Comparison of ENCODE assay signal across 1 cellular context in genomic region chr19:33176670-33177416, GRCh38.
TF ChIP-seq lines count a peak whose summit lies in the region.

No MANE protein-coding gene starts in this region.

TF ChIP-seq in K562, 482 proteins besides CTCF, POLR2A, EP300 and RAD21 (continued from another document and continues in another):
- TF ChIP-seq TOE1 (IDR thresholded peaks at IDR 0.05; ENCODE audit: borderline replicate concordance) (peak; percentile 38; the same call in 1 of the 2 replicates), TOE1 (CRISPR knock-in tag; IDR thresholded peaks at IDR 0.05; ENCODE audit: borderline replicate concordance, low read depth) (no peak), POLR3A (IDR thresholded peaks at IDR 0.05; ENCODE audit: borderline replicate concordance, extremely low read depth, insufficient read depth, insufficient read length) (peak; percentile 96), HDAC6 (IDR thresholded peaks at IDR 0.05; ENCODE audit: low read depth, low read length) (peak; percentile 86; the same call in 1 of the 2 replicates), PTRF (tag; IDR thresholded peaks at IDR 0.05) (no peak), PTBP1 (IDR thresholded peaks at IDR 0.05; ENCODE audit: low read depth, low read length) (0 out of 2 replicates have a peak, but pooled peaks have one; percentile 66), CSDE1 (IDR thresholded peaks at IDR 0.05) (peak in 1 of 2 experiments; percentile 87; a peak in 2 of 4 replicates), NR2C2 (CRISPR knock-in tag; IDR thresholded peaks at IDR 0.05) (no peak), NR2C2 (tag; IDR thresholded peaks at IDR 0.05) (peak; percentile 81), ATF3 (IDR thresholded peaks at IDR 0.05) (no peak), ATF3 (CRISPR knock-in tag; conservative IDR thresholded peaks at IDR 0.05) (0 out of 2 replicates have a peak, but pooled peaks have one; percentile 56), NBN (IDR thresholded peaks at IDR 0.05; ENCODE audit: low read depth) (peak; percentile 76), PHF8 (IDR thresholded peaks at IDR 0.05; ENCODE audit: borderline replicate concordance, low read length) (peak; percentile 99), DEAF1 (CRISPR knock-in tag; IDR thresholded peaks at IDR 0.05) (no peak), ZNF263 (CRISPR knock-in tag; IDR thresholded peaks at IDR 0.05; ENCODE audit: borderline replicate concordance) (peak; percentile 31; the same call in 1 of the 2 replicates), SREBF2 (CRISPR knock-in tag; IDR thresholded peaks at IDR 0.05) (no peak), ETV6 (IDR thresholded peaks at IDR 0.05; ENCODE audit: borderline replicate concordance in 1 of 2, low read depth in 2 of 2, low read length in 1 of 2) (peak in 1 of 2 experiments; percentile 39; a peak in 1 of 4 replicates), ETV6 (CRISPR knock-in tag; IDR thresholded peaks at IDR 0.05; ENCODE audit: borderline replicate concordance) (no peak), BHLHE40 (IDR thresholded peaks at IDR 0.05; ENCODE audit: low read length) (peak; percentile 34), KLF13 (tag; IDR thresholded peaks at IDR 0.05; ENCODE audit: borderline replicate concordance, low read depth) (peak; percentile 23; the same call in 1 of the 2 replicates), CHCHD3 (CRISPR knock-in tag; IDR thresholded peaks at IDR 0.05) (no peak), ZFX (CRISPR knock-in tag; IDR thresholded peaks at IDR 0.05) (peak; percentile 61), ATF1 (CRISPR knock-in tag; IDR thresholded peaks at IDR 0.05) (no peak), ATF1 (tag; IDR thresholded peaks at IDR 0.05) (peak; percentile 67), DACH1 (IDR thresholded peaks at IDR 0.05; ENCODE audit: partially characterized antibody) (no peak), MYC (IDR thresholded peaks at IDR 0.05; ENCODE audit: low read depth, low read length) (peak; percentile 67), MYC (CRISPR knock-in tag; IDR thresholded peaks at IDR 0.05; ENCODE audit: borderline replicate concordance, low read depth) (no peak), RBM39 (optimal IDR thresholded peaks at IDR 0.05; ENCODE audit: low read depth, low read length) (peak; percentile 73), ZNF398 (CRISPR knock-in tag; IDR thresholded peaks at IDR 0.05) (no peak), NCOA1 (IDR thresholded peaks at IDR 0.05; ENCODE audit: low read depth) (peak; percentile 73; the same call in 1 of the 2 replicates), TRIM28 (IDR thresholded peaks at IDR 0.05) (peak; percentile 50; the same call in 1 of the 2 replicates), ZBTB11 (CRISPR knock-in tag; IDR thresholded peaks at IDR 0.05) (peak in 2 of 3 experiments; percentile 82 to 97; a peak in 5 of 6 replicates), GABPB1 (CRISPR knock-in tag; IDR thresholded peaks at IDR 0.05) (peak; percentile 92), FOXA3 (CRISPR knock-in tag; conservative IDR thresholded peaks at IDR 0.05 in 1 of 2, IDR thresholded peaks at IDR 0.05 in 1 of 2) (no peak), TAF9B (IDR thresholded peaks at IDR 0.05; ENCODE audit: partially characterized antibody) (peak; percentile 75), SMAD2 (IDR thresholded peaks at IDR 0.05; ENCODE audit: low read depth, low read length) (no peak), HINFP (tag; conservative IDR thresholded peaks at IDR 0.05; ENCODE audit: low read depth) (peak; percentile 57; the same call in 1 of the 2 replicates), HMGXB4 (CRISPR knock-in tag; IDR thresholded peaks at IDR 0.05) (peak; percentile 96), FOXK2 (conservative IDR thresholded peaks at IDR 0.05 in 1 of 2, IDR thresholded peaks at IDR 0.05 in 1 of 2; ENCODE audit: low read depth in 2 of 2) (peak; percentile 96 to 97), MAX (CRISPR knock-in tag; IDR thresholded peaks at IDR 0.05) (0 out of 2 replicates have a peak, but pooled peaks have one; percentile 11), ZBTB17 (CRISPR knock-in tag; IDR thresholded peaks at IDR 0.05) (peak; percentile 48; the same call in 1 of the 2 replicates), POLR2H (tag; IDR thresholded peaks at IDR 0.05; ENCODE audit: low read depth) (peak; percentile 100), ATF7 (IDR thresholded peaks at IDR 0.05) (peak; percentile 83; the same call in 1 of the 2 replicates), MTA3 (IDR thresholded peaks at IDR 0.05; ENCODE audit: borderline replicate concordance) (no peak), BDP1 (IDR thresholded peaks at IDR 0.05; ENCODE audit: insufficient read depth, insufficient read length) (peak; percentile 81), RBM25 (IDR thresholded peaks at IDR 0.05; ENCODE audit: low read depth, low read length, severe bottlenecking) (peak; percentile 39), PHF20 (IDR thresholded peaks at IDR 0.05; ENCODE audit: partially characterized antibody) (peak; percentile 90), ZNF778 (CRISPR knock-in tag; IDR thresholded peaks at IDR 0.05) (no peak), KAT7 (CRISPR knock-in tag; IDR thresholded peaks at IDR 0.05; ENCODE audit: borderline replicate concordance) (peak; percentile 72; the same call in 1 of the 2 replicates), EGR1 (conservative IDR thresholded peaks at IDR 0.05) (peak; percentile 99), E2F6 (IDR thresholded peaks at IDR 0.05; ENCODE audit: borderline replicate concordance in 1 of 2, extremely low read depth in 1 of 2, insufficient read depth in 1 of 2, insufficient read length in 1 of 2, low read depth in 1 of 2, low read length in 1 of 2, poor library complexity in 1 of 2, severe bottlenecking in 1 of 2) (peak in 1 of 2 experiments; percentile 13), TFAP4 (CRISPR knock-in tag; IDR thresholded peaks at IDR 0.05; ENCODE audit: borderline replicate concordance) (peak; percentile 97), VEZF1 (CRISPR knock-in tag; IDR thresholded peaks at IDR 0.05) (peak; percentile 76), ZKSCAN1 (IDR thresholded peaks at IDR 0.05; ENCODE audit: low read depth, low read length) (0 out of 2 replicates have a peak, but pooled peaks have one; percentile 31), ETV5 (CRISPR knock-in tag; IDR thresholded peaks at IDR 0.05; ENCODE audit: low read depth) (peak; percentile 93), ZBTB8A (IDR thresholded peaks at IDR 0.05; ENCODE audit: partially characterized antibody) (no peak)
